In genomic region chr13:100588350-100589177, GRCh38 we compare ENCODE assay signal across 8 cellular contexts. TPM values are rescaled to one million over a fixed set of nuclear protein-coding genes. Genes with fewer than 3 reads are reported as not detected.
A peak's percentile ranks its signal among the peaks of the same experiment; 100 is the strongest.
DNase-seq lines count a peak whose midpoint lies in the region; ATAC-seq and TF ChIP-seq lines count a peak whose summit lies in the region.

GGACT (minus strand) TSS chr13:100588789; CDS start chr13:100532591, 56,198 bp downstream.

- H3K9ac ChIP-seq in HUES64 (ENCODE audit: low read depth, low read length): peak within 1 kb of the TSS; percentile 74

- 12% methylated on average over 82 of the region's 82 CpGs for WGBS in HUES64

- H3K27ac Mint-ChIP-seq in activated naive CD8-positive, alpha-beta T cell: peak within 1 kb of the TSS; percentile 89
- no peak within 1 kb of the TSS for H3K27ac Mint-ChIP-seq in progenitor cell of endocrine pancreas

- peaks cover 49% of the 10 kb centered on the region for H3K4me1 Mint-ChIP-seq in activated naive CD8-positive, alpha-beta T cell (ENCODE audit: low read depth)
- peaks cover 4% of the 10 kb centered on the region for H3K4me1 Mint-ChIP-seq in progenitor cell of endocrine pancreas (ENCODE audit: low read depth)

- peak within 1 kb of the TSS; percentile 87 for H3K4me3 Mint-ChIP-seq in activated naive CD8-positive, alpha-beta T cell
- H3K4me3 Mint-ChIP-seq in progenitor cell of endocrine pancreas (ENCODE audit: low read depth): peak within 1 kb of the TSS; percentile 72

- peak; percentile 94 for ATAC-seq in GM21447 (IDR thresholded peaks at IDR 0.05; ENCODE audit: unreplicated experiment)

- H3K36me3 ChIP-seq in HUES64 (ENCODE audit: insufficient read depth, low read length) (no peaks in the 10 kb centered on the region), uterus (no peaks in the 10 kb centered on the region)

- no peaks in the 10 kb centered on the region for H3K9me3 Mint-ChIP-seq in activated naive CD8-positive, alpha-beta T cell (ENCODE audit: low read depth)
- H3K9me3 Mint-ChIP-seq in progenitor cell of endocrine pancreas (ENCODE audit: low read depth): no peaks in the 10 kb centered on the region

- H3K36me3 Mint-ChIP-seq in activated naive CD8-positive, alpha-beta T cell: no peaks in the 10 kb centered on the region
- no peaks in the 10 kb centered on the region for H3K36me3 Mint-ChIP-seq in progenitor cell of endocrine pancreas (ENCODE audit: insufficient read depth)

- no peaks in the 10 kb centered on the region for H3K27me3 Mint-ChIP-seq in activated naive CD8-positive, alpha-beta T cell
- peaks cover 12% of the 10 kb centered on the region for H3K27me3 Mint-ChIP-seq in progenitor cell of endocrine pancreas

- H3K9me3 ChIP-seq in HUES64 (ENCODE audit: insufficient read depth, low read depth, low read length): no peaks in the 10 kb centered on the region
- H3K9me3 ChIP-seq in uterus: no peaks in the 10 kb centered on the region

- H3K27ac ChIP-seq in HUES64 (ENCODE audit: low read depth, low read length) (no peak within 1 kb of the TSS), uterus (peak within 1 kb of the TSS; percentile 75 to 80)

- peak; percentile 82 for DNase-seq in ELF-1 (ENCODE audit: low read depth, low spot score)
- DNase-seq in SK-N-DZ (ENCODE audit: low spot score): peak; percentile 58
- DNase-seq in cardiac septum (ENCODE audit: low spot score): peak; percentile 83
- peak; percentile 71 for DNase-seq in progenitor cell of endocrine pancreas (ENCODE audit: low spot score, unreplicated experiment)
- DNase-seq in uterus: peak; percentile 46 to 73

- peak in 1 of 2 donors; percentile 41 for TF ChIP-seq POLR2A in uterus (IDR thresholded peaks at IDR 0.05)

- H3K4me1 ChIP-seq in HUES64 (ENCODE audit: insufficient read depth, low read length): no peaks in the 10 kb centered on the region
- peaks cover 0 to 4% of the 10 kb centered on the region in 2 donors for H3K4me1 ChIP-seq in uterus

- H3K27me3 ChIP-seq in HUES64 (ENCODE audit: insufficient read depth, low read length): peaks cover 7% of the 10 kb centered on the region
- H3K27me3 ChIP-seq in uterus: no peaks in the 10 kb centered on the region

- H3K4me3 ChIP-seq in HUES64 (ENCODE audit: low read length) (peak within 1 kb of the TSS; percentile 71), uterus (peak within 1 kb of the TSS; percentile 37 to 67)

- TF ChIP-seq CTCF in progenitor cell of endocrine pancreas (IDR thresholded peaks at IDR 0.05; ENCODE audit: unreplicated experiment): peak; percentile 86
- peak; percentile 22 to 81 (median 70) for TF ChIP-seq CTCF in uterus (IDR thresholded peaks at IDR 0.05)

- intact Hi-C loops in cardiac septum (cut with DNase I) (no loop called here), uterus (cut with DNase I; ENCODE audit: low total_unique reads) (no loop called here)

RNA-seq across cellular contexts. Expression of gene GGACT, which starts in this region (rescaled TPM):
- polyA plus RNA-seq in HUES64 (2013, experiment 1 of 2): 1.1 TPM
- 2.1 TPM for polyA plus RNA-seq in HUES64 (2013, experiment 2 of 2)
- 1.2 and 2.5 TPM in 2 replicates for polyA plus RNA-seq in SK-N-DZ (2014; cell fraction: cytosol; rRNA removed)
- polyA plus RNA-seq in SK-N-DZ (2014; cell fraction: nucleus; rRNA removed): 1.2 and 2.3 TPM in 2 replicates
- total RNA-seq in cardiac septum (1.7 TPM), progenitor cell of endocrine pancreas (3.0 and 3.7 TPM in 2 replicates), uterus (1 to 10 TPM in 2 of 4 donors, under 1 TPM in 2; 0.26 to 5.7 (median 1.1) TPM)
